In the genomic region with DNA sequence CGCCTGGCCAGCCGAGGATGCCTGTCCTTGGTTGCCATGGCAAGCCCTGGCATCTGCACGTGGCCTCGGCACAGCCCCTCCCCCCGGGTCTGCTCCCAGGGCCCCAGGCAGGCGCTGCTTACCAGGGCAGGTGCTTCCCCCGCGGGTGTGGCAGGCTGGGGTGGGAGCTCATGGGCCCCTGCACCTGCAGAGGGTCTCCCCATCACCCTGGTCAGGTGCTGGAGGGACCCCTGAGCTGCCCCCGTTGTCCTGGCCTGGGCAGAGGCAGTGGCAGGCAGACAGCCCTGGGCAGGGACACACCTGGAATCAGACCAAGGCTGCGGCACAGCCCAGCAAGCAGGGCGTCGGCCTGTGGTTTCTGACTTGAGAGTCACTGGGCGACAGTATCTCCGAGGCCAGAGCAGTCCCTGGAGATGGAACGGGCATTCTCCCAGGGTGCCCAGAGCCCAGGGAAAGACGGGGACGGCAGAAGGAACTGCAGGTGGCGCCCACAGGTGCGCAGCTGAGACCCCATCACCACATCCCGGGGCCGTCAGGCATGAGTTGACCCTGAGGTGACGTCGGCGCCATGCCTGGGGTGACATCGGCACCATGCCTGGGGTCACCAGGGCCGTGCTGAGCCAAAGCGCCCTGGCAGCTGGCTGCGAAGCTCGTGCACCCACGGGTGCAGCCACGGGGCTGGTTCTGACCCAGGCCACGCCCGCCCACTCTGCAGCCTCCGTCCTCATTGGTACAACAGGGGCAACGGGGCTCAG, we compare ENCODE assay signal across 18 cellular contexts. TPM values are rescaled to one million over a fixed set of nuclear protein-coding genes. Genes with fewer than 3 reads are reported as not detected.
DNase-seq lines count a peak whose midpoint lies in the region; ATAC-seq and TF ChIP-seq lines count a peak whose summit lies in the region.
"Had no signal": no experiment of that assay in that cellular context is flagged by ENCODE, and none has a peak within 500 bp of the region (broad histone marks: within the 10 kb centered on the region; RNA-seq: fewer than 3 reads in every experiment).

No MANE protein-coding gene starts in this region.

- no peaks in the 10 kb centered on the region for H4K20me1 ChIP-seq in PC-3 (ENCODE audit: low read length)

- H3K4me3 Mint-ChIP-seq in naive B cell, result peak overlapping the region in 6 of 8 donors; percentile 1 to 81 (median 35)
- H3K4me3 Mint-ChIP-seq: activated naive CD8-positive, alpha-beta T cell treated with anti-CD3 and anti-CD28 coated beads for 36 hours; activated T-cell treated with anti-CD3 and anti-CD28 coated beads, Interleukin-2, amount 50 U/mL, for 24 hours; stimulated activated naive CD8-positive, alpha-beta T cell treated with anti-CD3 and anti-CD28 coated beads, Interleukin-15, Interleukin-2, amounts not matched to agents 100 ng/mL and 50 ng/mL, for 24 hours had no signal

- peak; percentile 34 for DNase-seq in NCI-H1436 (lab: John Stamatoyannopoulos, UW)
- DNase-seq in NCI-H1436 treated with DMSO at 0.1 percent for 48 hours (lab: John Stamatoyannopoulos, UW), result no peak
- DNase-seq in H4 (ENCODE audit: low spot score), result peak; percentile 36
- peak; percentile 73 for DNase-seq in PC-3
- DNase-seq in naive B cell, result peak; percentile 34
- no peak for DNase-seq in NCI-H510A (lab: John Stamatoyannopoulos, UW)
- DNase-seq: activated CD4-positive, alpha-beta T cell treated with anti-CD3 and anti-CD28 coated beads, Interleukin-2, amount 50 U/mL, for 4 hours; activated naive CD8-positive, alpha-beta T cell treated with anti-CD3 and anti-CD28 coated beads for 36 hours; activated T-cell treated with anti-CD3 and anti-CD28 coated beads, Interleukin-2, amount 50 U/mL, for 24 hours; CD4-positive, alpha-beta T cell; effector memory CD4-positive, alpha-beta T cell; GDM1; kidney; NCI-H1092 treated with DMSO at 0.1 percent for 48 hours had no signal

- peaks cover 43 to 73% (median 68%) of the 10 kb centered on the region in 3 donors for H3K4me1 Mint-ChIP-seq in naive B cell

- no peak overlapping the region for H3K9ac ChIP-seq in PC-3 (ENCODE audit: low read length)

- no peaks in the 10 kb centered on the region for H3F3A ChIP-seq in PC-3 (ENCODE audit: low read length, unreplicated experiment)

- TF ChIP-seq CTCF in PC-3 (conservative IDR thresholded peaks at IDR 0.05; ENCODE audit: low read depth, low read length), result no peak

- H3K27ac ChIP-seq in PC-3 (ENCODE audit: low read length), result no peak overlapping the region

- peak; percentile 62 for ATAC-seq in PC-3
- ATAC-seq in naive B cell (ENCODE audit: low read depth in 2 of 2), result peak; percentile 9 to 13
- ATAC-seq in HG02642 (IDR thresholded peaks at IDR 0.05; ENCODE audit: poor library complexity, unreplicated experiment), result no peak
- no peak for ATAC-seq in GM19463 (IDR thresholded peaks at IDR 0.05; ENCODE audit: unreplicated experiment)
- ATAC-seq: Right ventricle myocardium inferior had no signal

- H3K27ac Mint-ChIP-seq in naive B cell, result peak overlapping the region in 3 of 6 donors; percentile 54 to 83 (median 74)
- H3K27ac Mint-ChIP-seq: activated naive CD8-positive, alpha-beta T cell treated with anti-CD3 and anti-CD28 coated beads for 36 hours; activated T-cell treated with anti-CD3 and anti-CD28 coated beads, Interleukin-2, amount 50 U/mL, for 24 hours; CD4-positive, alpha-beta T cell; stimulated activated naive CD8-positive, alpha-beta T cell treated with anti-CD3 and anti-CD28 coated beads, Interleukin-15, Interleukin-2, amounts not matched to agents 100 ng/mL and 50 ng/mL, for 24 hours had no signal

- no peaks in the 10 kb centered on the region for H3K9me2 ChIP-seq in PC-3 (replicated peaks; ENCODE audit: low read length)

- intact Hi-C loops in PC-3 (cut with micrococcal nuclease), result no loop called here

- H3K4me1 ChIP-seq in PC-3 (ENCODE audit: insufficient read depth, low read length), result peaks cover 16% of the 10 kb centered on the region

- CTCF ChIA-PET in PC-3 (lab: Charles Lee), result no interaction called here

- no peaks in the 10 kb centered on the region for H3K9me3 ChIP-seq in PC-3 (ENCODE audit: low read length)

- H3K27me3 ChIP-seq in PC-3 (ENCODE audit: low read length), result peaks cover 18% of the 10 kb centered on the region

- BruUV-seq in PC-3 (replicated peaks; lab: Mats Ljungman, UMichigan), result no TSS peak

- 0 out of 2 replicates have a peak overlapping the region, but pooled peaks have one; percentile 7 for H3K4me2 ChIP-seq in PC-3 (ENCODE audit: low read length)

- H3K27me3 Mint-ChIP-seq in naive B cell, result no peaks in the 10 kb centered on the region
- H3K27me3 Mint-ChIP-seq: activated naive CD8-positive, alpha-beta T cell treated with anti-CD3 and anti-CD28 coated beads for 36 hours; activated T-cell treated with anti-CD3 and anti-CD28 coated beads, Interleukin-2, amount 50 U/mL, for 24 hours; CD4-positive, alpha-beta T cell; stimulated activated naive CD8-positive, alpha-beta T cell treated with anti-CD3 and anti-CD28 coated beads, Interleukin-15, Interleukin-2, amounts not matched to agents 100 ng/mL and 50 ng/mL, for 24 hours had no signal

- no peak overlapping the region for H3K4me3 ChIP-seq in PC-3 (ENCODE audit: low read length)

- H3K9me3 Mint-ChIP-seq in naive B cell, result peaks cover 0 to 4% (median 0%) of the 10 kb centered on the region in 7 donors
- H3K9me3 Mint-ChIP-seq: activated naive CD8-positive, alpha-beta T cell treated with anti-CD3 and anti-CD28 coated beads for 36 hours; activated T-cell treated with anti-CD3 and anti-CD28 coated beads, Interleukin-2, amount 50 U/mL, for 24 hours; CD4-positive, alpha-beta T cell; stimulated activated naive CD8-positive, alpha-beta T cell treated with anti-CD3 and anti-CD28 coated beads, Interleukin-15, Interleukin-2, amounts not matched to agents 100 ng/mL and 50 ng/mL, for 24 hours had no signal

- H2AFZ ChIP-seq in PC-3 (ENCODE audit: low read length), result no peak overlapping the region

- POLR2A ChIA-PET in PC-3 (lab: Charles Lee; ENCODE audit: unreplicated experiment), result no interaction called here

- H3K36me3 Mint-ChIP-seq in naive B cell, result no peaks in the 10 kb centered on the region
- H3K36me3 Mint-ChIP-seq: activated naive CD8-positive, alpha-beta T cell treated with anti-CD3 and anti-CD28 coated beads for 36 hours had no signal

- no peaks in the 10 kb centered on the region for H3K79me2 ChIP-seq in PC-3 (ENCODE audit: low read length)

- H3K36me3 ChIP-seq in PC-3 (ENCODE audit: low read depth, low read length), result no peaks in the 10 kb centered on the region

RNA-seq across cellular contexts. Expression of gene FBRSL1, which starts 56.1 kb away (rescaled TPM):
- total RNA-seq in H4 (2014; rRNA removed; shearing (Covaris generic)), result 1.5 and 1.8 TPM in 2 replicates
- total RNA-seq in PC-3 (2014; rRNA removed), result 45.3 and 62.3 TPM in 2 replicates
- polyA plus RNA-seq in naive B cell (ENCODE audit: low read depth in 6 of 6), result 1 to 10 TPM in 5 of 6 donors, under 1 TPM in 1; 0.60 to 5.8 (median 2.9) TPM

Comparison
In these comparisons a context has a peak if more than half of its experiments do, and no peak if none do; other contexts are left out.
1. DNase-seq: peak in NCI-H1436 (single experiment), H4 (single experiment), PC-3 (single experiment) and naive B cell (single experiment); none in NCI-H1436 treated with DMSO at 0.1 percent for 48 hours (single experiment) and NCI-H510A (single experiment).
2. ATAC-seq: peak in PC-3 (single experiment) and naive B cell (2 of 2); none in HG02642 (single experiment) and GM19463 (single experiment).
3. RNA of gene FBRSL1, which starts 56.1 kb away (total RNA-seq): 45.3 to 62.3 TPM in PC-3; 1.5 to 1.8 TPM in H4; every median in the first group is over 10 times any median in the second.